ENCODE assay signal across 16 cellular contexts in genomic region chr4:168708108-168708507, GRCh38.
DNase-seq lines count a peak whose midpoint lies in the region; FAIRE-seq and TF ChIP-seq lines count a peak whose summit lies in the region.
"Had no signal": no experiment of that assay in that cellular context is flagged by ENCODE, and none has a peak within 500 bp of the region (broad histone marks: within the 10 kb centered on the region; RNA-seq: fewer than 3 reads in every experiment).

No MANE protein-coding gene starts in this region.

- no peaks in the 10 kb centered on the region for H3K9me3 ChIP-seq in HEK293 (ENCODE audit: control insufficient read depth, insufficient read depth, low read depth, low read length)

- H3K36me3 ChIP-seq in HEK293 (ENCODE audit: control insufficient read depth in 2 of 2, insufficient read depth in 1 of 2, low read length in 2 of 2) (peaks cover 0 to 5% of the 10 kb centered on the region in 2 experiments; a peak in 2 of 3 replicates), bronchial epithelial cell (ENCODE audit: control insufficient read depth, insufficient read depth, low read length) (no peaks in the 10 kb centered on the region)

- no peak for TF ChIP-seq CTCF in HEK293 (tag by site-specific recombination; IDR thresholded peaks at IDR 0.05)
- no peak for TF ChIP-seq CTCF in bronchial epithelial cell (IDR thresholded peaks at IDR 0.05; ENCODE audit: insufficient read depth, low read length, severe bottlenecking)
- TF ChIP-seq CTCF in nephron progenitor cell (IDR thresholded peaks at IDR 0.05) = no peak

- no peak overlapping the region for H3K27ac ChIP-seq in HEK293 (ENCODE audit: extremely low read depth, low read depth, low read length)
- H3K27ac ChIP-seq: RWPE1 had no signal

- H3K4me1 ChIP-seq in HEK293 (ENCODE audit: control insufficient read depth, insufficient read depth, low read length) = peaks cover 3% of the 10 kb centered on the region

- CTCF ChIA-PET in HEK293 (lab: Yijun Ruan, JAX) = no interaction called here

- peaks cover 28% of the 10 kb centered on the region for H3K4me1 Mint-ChIP-seq in nephron progenitor cell

- POLR2A ChIA-PET in HEK293 (lab: Yijun Ruan, JAX) = no interaction called here

- peak overlapping the region; percentile 79 for H3K27ac Mint-ChIP-seq in nephron progenitor cell
- H3K27ac Mint-ChIP-seq: CD14-positive monocyte, H9 had no signal

- H3K36me3 Mint-ChIP-seq in nephron progenitor cell (ENCODE audit: low read depth) = peaks cover 21% of the 10 kb centered on the region
- H3K36me3 Mint-ChIP-seq: CD14-positive monocyte had no signal

- peaks cover 2% of the 10 kb centered on the region for H3K27me3 Mint-ChIP-seq in nephron progenitor cell (ENCODE audit: low read depth, poor library complexity)

- DNase-seq in M059J (ENCODE audit: low read depth) (peak; percentile 49), bronchial epithelial cell (ENCODE audit: low read depth) (peak; percentile 59), nephron progenitor cell (no peak), NCI-H2171 treated with DMSO at 0.1 percent for 48 hours (lab: John Stamatoyannopoulos, UW) (no peak), NK-92 (lab: John Stamatoyannopoulos, UW; ENCODE audit: unreplicated experiment) (no peak)
- DNase-seq in activated CD4-positive, CD25-positive, alpha-beta regulatory T cell (lab: John Stamatoyannopoulos, UW) = no peak
- DNase-seq: DMS79 treated with DMSO at 0.1 percent for 48 hours; H9; Kasumi-1; NCI-H1105 treated with DMSO at 0.1 percent for 48 hours; NCI-H1694; NCI-H2081 treated with DMSO at 0.1 percent for 48 hours; NK-92 treated with Interleukin-12 subunit alpha and Interleukin-12 subunit beta, amount 100 ng/mL, for 24 hours had no signal

- no peaks in the 10 kb centered on the region for H3K27me3 ChIP-seq in bronchial epithelial cell (ENCODE audit: control insufficient read depth, insufficient read depth, low read length)

- H3K4me3 ChIP-seq in HEK293 (ENCODE audit: low read depth, low read length) (no peak overlapping the region), bronchial epithelial cell (ENCODE audit: low read depth, low read length) (no peak overlapping the region)

- peak; percentile 43 for FAIRE-seq in bronchial epithelial cell (lab: Jason Lieb, UNC)

- H3K4me3 Mint-ChIP-seq in nephron progenitor cell = no peak overlapping the region
- H3K4me3 Mint-ChIP-seq: CD14-positive monocyte, H9 had no signal

- H3K9me3 Mint-ChIP-seq in nephron progenitor cell = no peaks in the 10 kb centered on the region
- H3K9me3 Mint-ChIP-seq: CD14-positive monocyte, H9 had no signal

TF ChIP-seq in HEK293, 187 proteins besides CTCF, POLR2A, EP300 and RAD21:
- TF ChIP-seq ZNF513 (tag by site-specific recombination; IDR thresholded peaks at IDR 0.05) (peak; percentile 43; the same call in 1 of the 2 replicates), ZNF677 (tag by site-specific recombination; IDR thresholded peaks at IDR 0.05) (no peak)

Comparison
In these comparisons a context has a peak if more than half of its experiments do, and no peak if none do; other contexts are left out.
1. DNase-seq: peak in M059J (single experiment) and bronchial epithelial cell (single experiment); none in nephron progenitor cell (single experiment), activated CD4-positive, CD25-positive, alpha-beta regulatory T cell (0 of 4), NCI-H2171 treated with DMSO at 0.1 percent for 48 hours (single experiment) and NK-92 (single experiment).